24 cellular contexts compared by ENCODE assay signal in the genomic region with DNA sequence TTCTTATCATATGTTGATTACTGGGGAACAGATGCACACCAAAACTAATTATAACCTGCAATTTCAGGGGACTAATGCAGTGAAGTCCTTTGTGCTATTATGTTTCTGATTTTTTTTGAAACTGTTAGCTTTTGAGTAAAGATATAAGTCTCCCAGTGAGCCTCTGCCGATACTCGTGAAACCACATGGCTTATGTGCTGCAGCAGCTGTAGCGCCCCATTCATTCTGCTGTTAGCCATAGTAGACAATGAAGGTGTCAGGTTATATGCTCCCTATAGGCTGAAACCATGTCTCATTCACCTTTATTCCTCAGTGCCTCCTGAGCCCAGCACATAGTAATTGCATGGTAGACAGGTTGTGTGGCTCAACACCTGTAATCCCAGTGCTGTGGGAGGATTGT.
"Had no signal": no experiment of that assay in that cellular context is flagged by ENCODE, and none has a peak within 500 bp of the region (broad histone marks: within the 10 kb centered on the region; RNA-seq: fewer than 3 reads in every experiment).

No MANE protein-coding gene starts in this region.

- DNase-seq: activated CD4-positive, alpha-beta T cell treated with anti-CD3 and anti-CD28 coated beads for 48 hours; activated CD4-positive, alpha-beta T cell treated with anti-CD3 and anti-CD28 coated beads, Interleukin-2, amount 50 U/mL, for 48 hours; activated CD8-positive, alpha-beta memory T cell treated with anti-CD3 and anti-CD28 coated beads, Interleukin-2, amount 50 U/mL, for 4 hours; activated gamma-delta T cell; activated naive CD4-positive, alpha-beta T cell treated with anti-CD3 and anti-CD28 coated beads, Interleukin-2, amount 50 U/mL, for 16 hours; activated naive CD8-positive, alpha-beta T cell treated with anti-CD3 and anti-CD28 coated beads, Interleukin-2, amount 50 U/mL, for 24 hours; activated T-cell treated with anti-CD3 and anti-CD28 coated beads, Interleukin-2, amount 50 U/mL, for 1 hour; amygdala; endodermal cell; foreskin fibroblast; heart left ventricle; lower lobe of right lung; mesenchymal stem cell; naive thymus-derived CD8-positive, alpha-beta T cell; stimulated activated CD4-positive, alpha-beta T cell treated with anti-CD3 and anti-CD28 coated beads, Interleukin-15, amount 100 ng/mL, for 24 hours; stimulated activated CD4-positive, alpha-beta T cell treated with anti-CD3 and anti-CD28 coated beads, Interleukin-2, amount 100 ng/mL, for 24 hours; stimulated activated naive CD4-positive, alpha-beta T cell; T-helper 9 cell; WERI-Rb-1 had no signal

- H3K9me3 Mint-ChIP-seq: activated naive CD8-positive, alpha-beta T cell treated with anti-CD3 and anti-CD28 coated beads, Interleukin-2, amount 50 U/mL, for 24 hours; central memory CD8-positive, alpha-beta T cell; dendritic cell treated with granulocyte-macrophage colony-stimulating factor and Interleukin-4, amounts not matched to agents 40 ng/mL and 50 ng/mL, for 4 days; endodermal cell; naive thymus-derived CD8-positive, alpha-beta T cell had no signal

- ATAC-seq: activated CD4-positive, CD25-positive, alpha-beta regulatory T cell treated with anti-CD3 and anti-CD28 coated beads, Interleukin-2, amount 50 U/mL, for 24 hours; activated naive CD8-positive, alpha-beta T cell treated with anti-CD3 and anti-CD28 coated beads, Interleukin-2, amount 50 U/mL, for 24 hours; esophagus mucosa; heart left ventricle; left lobe of liver; lower lobe of right lung; naive thymus-derived CD8-positive, alpha-beta T cell had no signal

- H3K27ac Mint-ChIP-seq: activated naive CD8-positive, alpha-beta T cell treated with anti-CD3 and anti-CD28 coated beads, Interleukin-2, amount 50 U/mL, for 24 hours; dendritic cell treated with granulocyte-macrophage colony-stimulating factor and Interleukin-4, amounts not matched to agents 40 ng/mL and 50 ng/mL, for 4 days; endodermal cell had no signal
